17 cellular contexts compared by ENCODE assay signal in the genomic region with DNA sequence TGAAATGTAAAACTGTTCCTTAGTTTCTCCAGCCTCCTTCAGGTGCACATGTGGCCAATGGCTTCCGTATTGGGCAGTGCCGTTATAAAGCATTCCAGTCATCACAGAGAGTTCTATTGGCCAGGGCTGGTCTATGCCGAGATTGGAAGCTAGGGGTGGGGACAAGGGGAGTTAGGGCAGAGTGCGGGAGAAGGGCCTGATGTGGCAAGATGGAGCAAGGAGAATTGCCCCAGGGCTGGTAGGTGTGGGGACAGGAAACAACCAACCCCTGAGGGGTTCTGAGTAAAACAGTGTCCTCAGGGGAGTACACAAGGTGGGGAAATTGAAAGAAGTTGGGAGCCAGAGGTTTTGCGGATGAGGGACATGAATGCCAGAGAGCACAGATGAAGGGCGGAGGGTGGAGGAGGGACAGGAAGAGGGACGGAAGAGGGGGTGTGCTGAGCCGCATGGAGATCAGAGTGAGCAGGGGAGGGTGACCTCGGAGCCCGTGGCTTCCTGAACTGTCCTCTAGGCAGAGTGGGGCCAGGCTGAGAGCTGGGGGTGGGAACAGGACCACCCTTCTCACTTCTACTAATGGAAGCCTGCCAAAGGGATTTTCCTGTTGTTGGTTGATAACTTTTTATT. TPM values are rescaled to one million over a fixed set of nuclear protein-coding genes. Genes with fewer than 3 reads are reported as not detected.
DNase-seq lines count a peak whose midpoint lies in the region; ATAC-seq, FAIRE-seq and TF ChIP-seq lines count a peak whose summit lies in the region.
"Had no signal": no experiment of that assay in that cellular context is flagged by ENCODE, and none has a peak within 500 bp of the region (broad histone marks: within the 10 kb centered on the region; RNA-seq: fewer than 3 reads in every experiment).

No MANE protein-coding gene starts in this region.

- H2BK120ac ChIP-seq in trophoblast cell (ENCODE audit: insufficient read depth, low read length, poor library complexity): no peak overlapping the region

- H3K27me3 Mint-ChIP-seq in activated T-cell treated with anti-CD3 and anti-CD28 coated beads, Interleukin-2, amount 50 U/mL, for 4 hours (ENCODE audit: low read depth): peaks cover 32% of the 10 kb centered on the region
- peaks cover 21 to 38% (median 30%) of the 10 kb centered on the region in 3 donors for H3K27me3 Mint-ChIP-seq in CD14-positive monocyte (ENCODE audit: low read depth in 3 of 3)

- TF ChIP-seq RAD21 in K562 (CRISPR knock-in tag; conservative IDR thresholded peaks at IDR 0.05 in 1 of 2, IDR thresholded peaks at IDR 0.05 in 1 of 2): no peak

- H2BK12ac ChIP-seq in trophoblast cell (ENCODE audit: low read length): no peak overlapping the region

- H3K9me1 ChIP-seq in K562 (ENCODE audit: control insufficient read depth, insufficient read depth, low read length): no peaks in the 10 kb centered on the region

- H4K12ac ChIP-seq in trophoblast cell (ENCODE audit: low read depth, low read length): no peak overlapping the region

- CTCF ChIA-PET in K562 (lab: Yijun Ruan, JAX; ENCODE audit: low intra/inter-chr PET ratio) (no interaction called here), RWPE1 (lab: Yijun Ruan, JAX) (interaction anchor here (0.5 to 0.8 kb wide), 2 partner anchors 9 to 1072 kb away, joined by 3 to 4 read pairs; no protein-coding TSS in a partner anchor)

- no peak overlapping the region for H3K4ac ChIP-seq in trophoblast cell (ENCODE audit: low read depth, low read length)

- no peak for TF ChIP-seq CTCF in K562 (IDR thresholded peaks at IDR 0.05 in 2 of 3, conservative IDR thresholded peaks at IDR 0.05 in 1 of 3; ENCODE audit: insufficient read depth in 2 of 3, low read depth in 1 of 3, low read length in 3 of 3)
- no peak for TF ChIP-seq CTCF in CD14-positive monocyte (IDR thresholded peaks at IDR 0.05)
- no peak for TF ChIP-seq CTCF in RWPE1 (conservative IDR thresholded peaks at IDR 0.05; ENCODE audit: low read depth)

- no peak overlapping the region for H4K91ac ChIP-seq in trophoblast cell (ENCODE audit: low read depth, low read length)

- H2AK5ac ChIP-seq in trophoblast cell (ENCODE audit: low read length): no peak overlapping the region

- no peak for TF ChIP-seq POLR2A in K562 (conservative IDR thresholded peaks at IDR 0.05)

- H4K20me1 ChIP-seq in K562 (replicated peaks; ENCODE audit: control insufficient read depth, insufficient read depth, low read length): no peaks in the 10 kb centered on the region; the same call in 1 of the 2 replicates

- no peak overlapping the region for H3K4me3 ChIP-seq in K562
- H3K4me3 ChIP-seq in trophoblast cell (ENCODE audit: low read depth, low read length): no peak overlapping the region
- H3K4me3 ChIP-seq: upper lobe of left lung had no signal

- H3K36me3 ChIP-seq in K562 (ENCODE audit: control insufficient read depth, insufficient read depth, low read length): no peaks in the 10 kb centered on the region
- no peaks in the 10 kb centered on the region for H3K36me3 ChIP-seq in trophoblast cell (ENCODE audit: control insufficient read depth in 1 of 2, insufficient read depth in 2 of 2, low read length in 2 of 2)
- H3K36me3 ChIP-seq: upper lobe of left lung had no signal

- no peak for TF ChIP-seq EP300 in K562 (IDR thresholded peaks at IDR 0.05; ENCODE audit: low read length)

- H2AFZ ChIP-seq in K562 (ENCODE audit: low read depth, low read length) (0 out of 2 replicates have a peak overlapping the region, but pooled peaks have one; percentile 17), trophoblast cell (ENCODE audit: insufficient read depth, low read length, poor library complexity) (no peak overlapping the region)

- H3K14ac ChIP-seq in trophoblast cell (ENCODE audit: low read length): no peak overlapping the region

- H3K4me1 Mint-ChIP-seq in activated T-cell treated with anti-CD3 and anti-CD28 coated beads, Interleukin-2, amount 50 U/mL, for 4 hours (ENCODE audit: low read depth): peaks cover 6% of the 10 kb centered on the region
- peaks cover 10% of the 10 kb centered on the region for H3K4me1 Mint-ChIP-seq in CD14-positive monocyte

- no peak overlapping the region for H3K27ac ChIP-seq in K562 (ENCODE audit: extremely low read depth, low read depth, low read length)
- H3K27ac ChIP-seq in trophoblast cell (ENCODE audit: low read depth, low read length): no peak overlapping the region
- no peak overlapping the region for H3K27ac ChIP-seq in RWPE1
- H3K27ac ChIP-seq: upper lobe of left lung had no signal

- in situ Hi-C loops in KBM-7 (cut with MboI; ENCODE audit: low pct_unique_long_range_greater_than_20kb, low sequenced_read_pairs) (no loop called here), K562 (cut with MboI) (no loop called here)

- no peak overlapping the region for H2BK5ac ChIP-seq in trophoblast cell (ENCODE audit: low read depth, low read length, poor library complexity)

- H3K4me1 ChIP-seq in K562 (replicated peaks in 1 of 2; ENCODE audit: control insufficient read depth in 2 of 2, insufficient read depth in 2 of 2, low read length in 2 of 2): no peaks in the 10 kb centered on the region; a peak in 1 of 5 replicates
- H3K4me1 ChIP-seq in trophoblast cell (ENCODE audit: control insufficient read depth in 1 of 2, insufficient read depth in 2 of 2, low read length in 2 of 2): no peaks in the 10 kb centered on the region
- H3K4me1 ChIP-seq: upper lobe of left lung had no signal

- BruUV-seq in K562 (replicated peaks; lab: Mats Ljungman, UMichigan): no TSS peak

- H3K4me3 Mint-ChIP-seq in activated T-cell treated with anti-CD3 and anti-CD28 coated beads, Interleukin-2, amount 50 U/mL, for 4 hours: no peak overlapping the region
- H3K4me3 Mint-ChIP-seq in CD14-positive monocyte: peak overlapping the region in 1 of 2 donors; percentile 61
- H3K4me3 Mint-ChIP-seq: activated B cell treated with CpG ODN at 0.5 μM for 24 hours, immature natural killer cell, memory B cell had no signal

- H3K79me2 ChIP-seq in K562 (ENCODE audit: control insufficient read depth, insufficient read depth, low read length) (no peaks in the 10 kb centered on the region), trophoblast cell (ENCODE audit: control insufficient read depth, insufficient read depth, low read length, poor library complexity) (no peaks in the 10 kb centered on the region)

- H3K9me3 ChIP-seq in K562 (replicated peaks; ENCODE audit: control insufficient read depth, insufficient read depth, low read depth, low read length): no peaks in the 10 kb centered on the region
- no peaks in the 10 kb centered on the region for H3K9me3 ChIP-seq in trophoblast cell (ENCODE audit: insufficient read depth, low read depth, low read length)
- H3K9me3 ChIP-seq: Caco-2, upper lobe of left lung had no signal

- no peak overlapping the region for H4K8ac ChIP-seq in trophoblast cell (ENCODE audit: low read depth, low read length)

- POLR2A ChIA-PET in K562 (lab: Yijun Ruan, JAX): interaction anchor here (0.6 kb wide), 2 partner anchors 15 kb away, joined by 3 read pairs; no protein-coding TSS in a partner anchor
- POLR2A ChIA-PET in RWPE1 (lab: Yijun Ruan, JAX; ENCODE audit: low non-redundant PET): no interaction called here

- H3K18ac ChIP-seq in trophoblast cell (ENCODE audit: low read length): no peak overlapping the region

- no peaks in the 10 kb centered on the region for H3K36me3 Mint-ChIP-seq in activated T-cell treated with anti-CD3 and anti-CD28 coated beads, Interleukin-2, amount 50 U/mL, for 4 hours (ENCODE audit: insufficient read depth)
- no peaks in the 10 kb centered on the region for H3K36me3 Mint-ChIP-seq in CD14-positive monocyte
- H3K36me3 Mint-ChIP-seq: immature natural killer cell, memory B cell had no signal

- H3K9ac ChIP-seq in K562 (ENCODE audit: insufficient read depth in 1 of 2, low read depth in 2 of 2, low read length in 2 of 2) (peak overlapping the region in 1 of 2 experiments; percentile 24; a peak in 1 of 4 replicates), trophoblast cell (ENCODE audit: low read length) (no peak overlapping the region)

- H3K79me1 ChIP-seq in trophoblast cell (ENCODE audit: low read length): no peaks in the 10 kb centered on the region

- peaks cover 37 to 69% of the 10 kb centered on the region in 2 experiments for H3K27me3 ChIP-seq in K562 (ENCODE audit: control insufficient read depth in 2 of 2, insufficient read depth in 2 of 2, low read length in 2 of 2)
- no peaks in the 10 kb centered on the region for H3K27me3 ChIP-seq in trophoblast cell (ENCODE audit: insufficient read depth, low read length)
- H3K27me3 ChIP-seq: upper lobe of left lung had no signal

- H3K23ac ChIP-seq in trophoblast cell (ENCODE audit: low read length): no peak overlapping the region

- no peaks in the 10 kb centered on the region for H3K9me3 Mint-ChIP-seq in activated T-cell treated with anti-CD3 and anti-CD28 coated beads, Interleukin-2, amount 50 U/mL, for 4 hours
- peaks cover 0 to 2% (median 0%) of the 10 kb centered on the region in 7 donors for H3K9me3 Mint-ChIP-seq in CD14-positive monocyte
- H3K9me3 Mint-ChIP-seq: activated B cell treated with CpG ODN at 0.5 μM for 24 hours, immature natural killer cell, memory B cell had no signal

- under 1% methylated on average over 10 of the region's 10 CpGs for WGBS in K562 (ENCODE audit: insufficient coverage, low coverage, missing lambda C conversion rate)
- no CpG with 5 or more reads among the region's 10 CpGs for WGBS in trophoblast cell (ENCODE audit: extremely low coverage, insufficient coverage, insufficient read length)

- FAIRE-seq in K562 (lab: Jason Lieb, UNC): no peak

- H3K4me2 ChIP-seq in K562 (ENCODE audit: insufficient read depth, low read length) (no peak overlapping the region), trophoblast cell (ENCODE audit: low read length) (no peak overlapping the region)

- no peak for DNase-seq in activated T-cell treated with anti-CD3 and anti-CD28 coated beads, Interleukin-2, amount 50 U/mL, for 4 hours
- no peak for DNase-seq in activated T-cell treated with anti-CD3 and anti-CD28 coated beads, Interleukin-2, amount 50 U/mL, for 1 hour
- DNase-seq in KBM-7: peak; percentile 28
- peak in 1 of 4 experiments; percentile 21 for DNase-seq in K562 (ENCODE audit: extremely low read depth in 1 of 4, low spot score in 3 of 4)
- DNase-seq in trophoblast cell: peak; percentile 12 to 46
- no peak for DNase-seq in CD14-positive monocyte (ENCODE audit: low spot score)
- DNase-seq in RWPE1 (ENCODE audit: low spot score): no peak
- DNase-seq: ACHN, activated B cell treated with CpG ODN at 0.5 μM for 24 hours, Caco-2, immature natural killer cell, NCI-H774, occipital lobe, T-helper 1 cell, upper lobe of left lung had no signal

- intact Hi-C loops in K562 (cut with micrococcal nuclease): no loop called here
- intact Hi-C loops in CD14-positive monocyte (cut with micrococcal nuclease): no loop called here

- ATAC-seq in activated T-cell treated with anti-CD3 and anti-CD28 coated beads, Interleukin-2, amount 50 U/mL, for 4 hours: peak; percentile 57 to 62
- ATAC-seq in K562 (peak; percentile 73), HG03097 (IDR thresholded peaks at IDR 0.05; ENCODE audit: low FRiP score, unreplicated experiment) (no peak)

- H3K27ac Mint-ChIP-seq in CD14-positive monocyte: no peak overlapping the region
- H3K27ac Mint-ChIP-seq: activated B cell treated with CpG ODN at 0.5 μM for 24 hours, immature natural killer cell, memory B cell had no signal

RNA-seq across cellular contexts. Expression of gene ATP6V1C2, which starts 9.1 kb away (rescaled TPM):
- under 1 TPM in 1 of 3 donors, not detected in 2; 0.14 TPM for total RNA-seq in activated T-cell treated with anti-CD3 and anti-CD28 coated beads, Interleukin-2, amount 50 U/mL, for 4 hours
- 0.16 TPM in 1 of 2 replicates, not detected in the other for total RNA-seq in K562 (2011; cell fraction: chromatin; rRNA removed; ENCODE audit: low replicate concordance)
- not detected in 2 replicates for total RNA-seq in K562 (2011; cell fraction: nucleolus; rRNA removed)
- total RNA-seq in K562 (2011; cell fraction: nucleoplasm; rRNA removed): not detected in 2 replicates
- total RNA-seq in K562 (2014; rRNA removed) (not detected in 2 replicates), K562 (2014; rRNA removed; fragmentation: Illumina TruSeq; extraction: Trizol) (not detected in 2 replicates), K562 (2015; rRNA removed; fragmentation: Illumina TruSeq; extraction: Trizol) (not detected in 2 replicates), K562 (2021) (0.09 TPM in 1 of 2 replicates, not detected in the other)
- polyA plus RNA-seq in K562 (2011; rRNA removed) (0.04 and 0.10 TPM in 2 replicates), K562 (2014; fragmentation: Illumina TruSeq; extraction: Trizol) (not detected in 2 replicates), K562 (2014; fragmentation: Nextera tagmentation; extraction: Ambion mirVana) (under 1 TPM; 0.28 to 0.31 TPM), K562 (2014; rRNA removed) (0.01 and 0.13 TPM in 2 replicates), CD14-positive monocyte (not detected)
- not detected in 2 replicates for polyA plus RNA-seq in K562 (2011; cell fraction: cytosol; rRNA removed)
- polyA plus RNA-seq in K562 (2011; cell fraction: nucleus; rRNA removed): 0.17 and 0.27 TPM in 2 replicates
- polyA plus RNA-seq in K562 (2012): 1.0 and 1.5 TPM in 2 replicates
- polyA minus RNA-seq in K562 (2011; rRNA and poly(A)+ RNA removed): not detected in 2 replicates
- polyA minus RNA-seq in K562 (2011; cell fraction: cytosol; rRNA and poly(A)+ RNA removed): 3.1 TPM in 1 of 2 replicates, not detected in the other
- polyA minus RNA-seq in K562 (2011; cell fraction: nucleus; rRNA and poly(A)+ RNA removed): 0.40 TPM in 1 of 2 replicates, not detected in the other
- polyA plus RNA-seq in trophoblast cell (2013): 75.0 and 76.0 TPM in 2 replicates

RNA-seq across cellular contexts. Expression of gene NOL10, which starts 22.5 kb away (rescaled TPM):
- total RNA-seq in activated T-cell treated with anti-CD3 and anti-CD28 coated beads, Interleukin-2, amount 50 U/mL, for 4 hours: 10 to 100 TPM; 63.2 to 74.8 (median 69.2) TPM
- 64.7 and 95.6 TPM in 2 replicates for total RNA-seq in K562 (2011; cell fraction: chromatin; rRNA removed; ENCODE audit: low replicate concordance)
- 28.3 and 33.4 TPM in 2 replicates for total RNA-seq in K562 (2011; cell fraction: nucleolus; rRNA removed)
- 40.4 and 48.9 TPM in 2 replicates for total RNA-seq in K562 (2011; cell fraction: nucleoplasm; rRNA removed)
- total RNA-seq in K562 (2014; rRNA removed) (44.0 and 46.7 TPM in 2 replicates), K562 (2014; rRNA removed; fragmentation: Illumina TruSeq; extraction: Trizol) (63.9 and 68.0 TPM in 2 replicates), K562 (2015; rRNA removed; fragmentation: Illumina TruSeq; extraction: Trizol) (55.6 and 60.0 TPM in 2 replicates), K562 (2021) (44.2 and 47.8 TPM in 2 replicates)
- polyA plus RNA-seq in K562 (2011; rRNA removed) (39.2 and 51.0 TPM in 2 replicates), K562 (2014; fragmentation: Illumina TruSeq; extraction: Trizol) (53.0 and 59.4 TPM in 2 replicates), K562 (2014; fragmentation: Nextera tagmentation; extraction: Ambion mirVana) (10 to 100 TPM; 32.9 to 45.5 TPM), K562 (2014; rRNA removed) (35.4 and 42.2 TPM in 2 replicates), CD14-positive monocyte (10 to 100 TPM in 1 of 2 donors, 1 to 10 TPM in 1; 9.9 to 12.8 TPM)
- 12.6 and 22.4 TPM in 2 replicates for polyA plus RNA-seq in K562 (2011; cell fraction: cytosol; rRNA removed)
- 21.2 and 24.0 TPM in 2 replicates for polyA plus RNA-seq in K562 (2011; cell fraction: nucleus; rRNA removed)
- polyA plus RNA-seq in K562 (2012): 17.8 and 33.3 TPM in 2 replicates
- polyA minus RNA-seq in K562 (2011; rRNA and poly(A)+ RNA removed): 77.9 and 78.4 TPM in 2 replicates
- 27.9 and 33.6 TPM in 2 replicates for polyA minus RNA-seq in K562 (2011; cell fraction: cytosol; rRNA and poly(A)+ RNA removed)
- polyA minus RNA-seq in K562 (2011; cell fraction: nucleus; rRNA and poly(A)+ RNA removed): 20.2 and 37.8 TPM in 2 replicates
- polyA plus RNA-seq in trophoblast cell (2013): 20.1 and 20.2 TPM in 2 replicates

Comparison
In these comparisons a context has a peak if more than half of its experiments do, and no peak if none do; other contexts are left out.
1. DNase-seq: peak in KBM-7 (single experiment) and trophoblast cell (2 of 2); none in activated T-cell treated with anti-CD3 and anti-CD28 coated beads, Interleukin-2, amount 50 U/mL, for 4 hours (single experiment), activated T-cell treated with anti-CD3 and anti-CD28 coated beads, Interleukin-2, amount 50 U/mL, for 1 hour (single experiment), CD14-positive monocyte (single experiment) and RWPE1 (single experiment).